19 cellular contexts compared by ENCODE assay signal in genomic region chr22:17272511-17272991, GRCh38. TPM values are rescaled to one million over a fixed set of nuclear protein-coding genes. Genes with fewer than 3 reads are reported as not detected.
DNase-seq lines count a peak whose midpoint lies in the region; TF ChIP-seq lines count a peak whose summit lies in the region.
"Had no signal": no experiment of that assay in that cellular context is flagged by ENCODE, and none has a peak within 500 bp of the region (broad histone marks: within the 10 kb centered on the region; RNA-seq: fewer than 3 reads in every experiment).

No MANE protein-coding gene starts in this region.

- H3K9me3 Mint-ChIP-seq in T-helper 2 cell treated with Interferon-gamma antibody and Interleukin-4, amounts not matched to agents 5 μg/mL and 100 μg/mL, for 36 hours = no peaks in the 10 kb centered on the region
- no peaks in the 10 kb centered on the region for H3K9me3 Mint-ChIP-seq in Calu3 (ENCODE audit: low read depth, unreplicated experiment)
- H3K9me3 Mint-ChIP-seq: activated naive CD8-positive, alpha-beta T cell treated with anti-CD3 and anti-CD28 coated beads for 36 hours; IgD-negative memory B cell had no signal

- peak overlapping the region; percentile 34 for H3K27ac Mint-ChIP-seq in T-helper 2 cell treated with Interferon-gamma antibody and Interleukin-4, amounts not matched to agents 5 μg/mL and 100 μg/mL, for 36 hours
- no peak overlapping the region for H3K27ac Mint-ChIP-seq in Calu3 (ENCODE audit: unreplicated experiment)
- H3K27ac Mint-ChIP-seq: activated CD8-positive, alpha-beta memory T cell treated with anti-CD3 and anti-CD28 coated beads, Interleukin-2, amount 10 ng/mL, durations not matched to agents 7 days and 5 days; activated naive CD8-positive, alpha-beta T cell treated with anti-CD3 and anti-CD28 coated beads for 36 hours had no signal

- H3K9ac ChIP-seq in OCI-LY3 (ENCODE audit: low read length) = peak overlapping the region; percentile 2; the same call in 1 of the 2 replicates
- H3K9ac ChIP-seq: parathyroid adenoma had no signal

- H3K27me3 ChIP-seq in OCI-LY3 (ENCODE audit: low read depth, low read length) = no peaks in the 10 kb centered on the region
- H3K27me3 ChIP-seq: Peyer's patch had no signal

- no peak overlapping the region for H3K4me3 Mint-ChIP-seq in T-helper 2 cell treated with Interferon-gamma antibody and Interleukin-4, amounts not matched to agents 5 μg/mL and 100 μg/mL, for 36 hours
- no peak overlapping the region for H3K4me3 Mint-ChIP-seq in Calu3 (ENCODE audit: low read depth, unreplicated experiment)
- H3K4me3 Mint-ChIP-seq: activated CD8-positive, alpha-beta memory T cell treated with anti-CD3 and anti-CD28 coated beads, Interleukin-2, amount 10 ng/mL, durations not matched to agents 7 days and 5 days; activated naive CD8-positive, alpha-beta T cell treated with anti-CD3 and anti-CD28 coated beads for 36 hours; IgD-negative memory B cell had no signal

- no peak for DNase-seq in T-helper 2 cell treated with Interferon-gamma antibody and Interleukin-4, amounts not matched to agents 5 μg/mL and 100 μg/mL, for 36 hours (ENCODE audit: low spot score)
- DNase-seq in T-helper 2 cell (no peak), iPS-NIHi11 (ENCODE audit: low spot score) (peak; percentile 62), retina (peak; percentile 66), RKO (ENCODE audit: low spot score) (no peak), GOT3 (lab: John Stamatoyannopoulos, UW) (no peak), Calu3 (no peak)
- DNase-seq: ACHN; activated CD8-positive, alpha-beta memory T cell treated with anti-CD3 and anti-CD28 coated beads, Interleukin-2, amount 10 ng/mL, durations not matched to agents 7 days and 5 days; activated naive CD8-positive, alpha-beta T cell treated with anti-CD3 and anti-CD28 coated beads for 36 hours; DMS153; erythroblast; NCI-H1092 treated with DMSO at 0.1 percent for 48 hours; Peyer's patch; T-helper 9 cell; trophoblast cell had no signal

- CTCF ChIA-PET in Calu3 (lab: Charles Lee) = no interaction called here

- no peaks in the 10 kb centered on the region for H3K9me3 ChIP-seq in OCI-LY3 (ENCODE audit: insufficient read depth, low read length)
- H3K9me3 ChIP-seq: Peyer's patch had no signal

- H3K4me1 ChIP-seq in OCI-LY3 (ENCODE audit: low read length) = peaks cover 52% of the 10 kb centered on the region
- H3K4me1 ChIP-seq: parathyroid adenoma had no signal

- no peaks in the 10 kb centered on the region for H3K27me3 Mint-ChIP-seq in T-helper 2 cell treated with Interferon-gamma antibody and Interleukin-4, amounts not matched to agents 5 μg/mL and 100 μg/mL, for 36 hours (ENCODE audit: low read depth)
- H3K27me3 Mint-ChIP-seq in Calu3 (ENCODE audit: unreplicated experiment) = peaks cover 19% of the 10 kb centered on the region
- H3K27me3 Mint-ChIP-seq: activated CD8-positive, alpha-beta memory T cell treated with anti-CD3 and anti-CD28 coated beads, Interleukin-2, amount 10 ng/mL, durations not matched to agents 7 days and 5 days; activated naive CD8-positive, alpha-beta T cell treated with anti-CD3 and anti-CD28 coated beads for 36 hours had no signal

- H3K79me2 ChIP-seq in OCI-LY3 (ENCODE audit: low read length) = no peaks in the 10 kb centered on the region
- H3K79me2 ChIP-seq: parathyroid adenoma had no signal

- peak overlapping the region; percentile 85 for H2AFZ ChIP-seq in OCI-LY3 (ENCODE audit: low read depth, low read length)
- H2AFZ ChIP-seq: parathyroid adenoma had no signal

- H3K4me1 Mint-ChIP-seq in T-helper 2 cell treated with Interferon-gamma antibody and Interleukin-4, amounts not matched to agents 5 μg/mL and 100 μg/mL, for 36 hours (ENCODE audit: low read depth) = peaks cover 22% of the 10 kb centered on the region
- peaks cover 7% of the 10 kb centered on the region for H3K4me1 Mint-ChIP-seq in Calu3 (ENCODE audit: low read depth, unreplicated experiment)

- H3K4me3 ChIP-seq in OCI-LY3 (ENCODE audit: low read length) = no peak overlapping the region
- H3K4me3 ChIP-seq: Peyer's patch had no signal

- H3K36me3 Mint-ChIP-seq in T-helper 2 cell treated with Interferon-gamma antibody and Interleukin-4, amounts not matched to agents 5 μg/mL and 100 μg/mL, for 36 hours (ENCODE audit: low read depth) = no peaks in the 10 kb centered on the region
- H3K36me3 Mint-ChIP-seq in Calu3 (ENCODE audit: insufficient read depth, unreplicated experiment) = no peaks in the 10 kb centered on the region
- H3K36me3 Mint-ChIP-seq: activated CD8-positive, alpha-beta memory T cell treated with anti-CD3 and anti-CD28 coated beads, Interleukin-2, amount 10 ng/mL, durations not matched to agents 7 days and 5 days; activated naive CD8-positive, alpha-beta T cell treated with anti-CD3 and anti-CD28 coated beads for 36 hours; IgD-negative memory B cell had no signal

- no peak for TF ChIP-seq CTCF in OCI-LY3 (IDR thresholded peaks at IDR 0.05; ENCODE audit: low read depth, low read length)
- no peak for TF ChIP-seq CTCF in Calu3 (IDR thresholded peaks at IDR 0.05; ENCODE audit: unreplicated experiment)

- H3K36me3 ChIP-seq in OCI-LY3 (replicated peaks; ENCODE audit: low read depth, low read length) = no peaks in the 10 kb centered on the region
- H3K36me3 ChIP-seq: Peyer's patch had no signal

- intact Hi-C loops in Calu3 (cut with micrococcal nuclease; ENCODE audit: unreplicated experiment) = no loop called here

- H3K4me2 ChIP-seq in OCI-LY3 (ENCODE audit: low read length) = 0 out of 2 replicates have a peak overlapping the region, but pooled peaks have one; percentile 0

- peak overlapping the region; percentile 15; the same call in 1 of the 2 replicates for H3K27ac ChIP-seq in OCI-LY3 (ENCODE audit: low read length)
- H3K27ac ChIP-seq: parathyroid adenoma, Peyer's patch had no signal

- BruUV-seq in Calu3 (replicated peaks; lab: Mats Ljungman, UMichigan) = no TSS peak

- H4K20me1 ChIP-seq in OCI-LY3 (ENCODE audit: insufficient read depth, low read length) = no peaks in the 10 kb centered on the region

RNA-seq across cellular contexts. Expression of gene ADA2, which starts 53.3 kb away (rescaled TPM):
- not detected in 2 replicates for total RNA-seq in Calu3 (2022)

Comparison
In these comparisons a context has a peak if more than half of its experiments do, and no peak if none do; other contexts are left out.
1. DNase-seq: peak in iPS-NIHi11 (single experiment) and retina (single experiment); none in T-helper 2 cell treated with Interferon-gamma antibody and Interleukin-4, amounts not matched to agents 5 μg/mL and 100 μg/mL, for 36 hours (single experiment), T-helper 2 cell (0 of 5), RKO (single experiment), GOT3 (single experiment) and Calu3 (single experiment).